ENCODE assay signal across 15 cellular contexts in genomic region chr20:17878912-17879602, GRCh38.
A peak's percentile ranks its signal among the peaks of the same experiment; 100 is the strongest.
DNase-seq lines count a peak whose midpoint lies in the region; ATAC-seq and TF ChIP-seq lines count a peak whose summit lies in the region.
"Had no signal": no experiment of that assay in that cellular context is flagged by ENCODE, and none has a peak within 500 bp of the region (broad histone marks: within the 10 kb centered on the region; RNA-seq: fewer than 3 reads in every experiment).

No MANE protein-coding gene starts in this region.

- no peaks in the 10 kb centered on the region for H3K9me3 ChIP-seq in BE2C
- no peaks in the 10 kb centered on the region for H3K9me3 ChIP-seq in H9 (ENCODE audit: control insufficient read depth, low read depth, low read length)
- H3K9me3 ChIP-seq in trophoblast cell (ENCODE audit: insufficient read depth, low read depth, low read length): no peaks in the 10 kb centered on the region
- H3K9me3 ChIP-seq: right atrium auricular region, transverse colon had no signal

- ATAC-seq in HG03342 (IDR thresholded peaks at IDR 0.05; ENCODE audit: unreplicated experiment): peak; percentile 49
- ATAC-seq: activated CD4-positive, CD25-positive, alpha-beta regulatory T cell treated with anti-CD3 and anti-CD28 coated beads, Interleukin-2, amount 50 U/mL, for 24 hours had no signal

- TF ChIP-seq CTCF in BE2C (IDR thresholded peaks at IDR 0.05; ENCODE audit: low read depth, low read length) (peak; percentile 23; the same call in 1 of the 2 replicates), GM12875 (IDR thresholded peaks at IDR 0.05; ENCODE audit: borderline replicate concordance, insufficient read depth, low read depth, low read length) (peak; percentile 51), chondrocyte (IDR thresholded peaks at IDR 0.05) (peak; percentile 40), H9 (conservative IDR thresholded peaks at IDR 0.05) (no peak)

- DNase-seq in BE2C (no peak), chondrocyte (ENCODE audit: low spot score) (no peak), cerebellar cortex (ENCODE audit: low spot score) (no peak), COLO668 (lab: John Stamatoyannopoulos, UW; ENCODE audit: unreplicated experiment) (no peak), H9 (no peak), trophoblast cell (no peak)
- DNase-seq: activated naive CD8-positive, alpha-beta T cell treated with anti-CD3 and anti-CD28 coated beads, Interleukin-2, amount 10 ng/mL, durations not matched to agents 7 days and 5 days; CD4-positive, alpha-beta memory T cell; islet precursor cell; NCI-H2227 treated with DMSO at 0.1 percent for 48 hours; transverse colon had no signal

- H2BK12ac ChIP-seq in H9 (ENCODE audit: insufficient read length, low read depth, low read length) (no peak overlapping the region), trophoblast cell (ENCODE audit: low read length) (no peak overlapping the region)

- no peak overlapping the region for H3T11ph ChIP-seq in H9 (ENCODE audit: low read length)

- H3K14ac ChIP-seq in H9 (ENCODE audit: insufficient read depth, low read length) (no peak overlapping the region), trophoblast cell (ENCODE audit: low read length) (no peak overlapping the region)

- no peak overlapping the region for H4K12ac ChIP-seq in trophoblast cell (ENCODE audit: low read depth, low read length)

- H3K4me2 ChIP-seq in H9 (ENCODE audit: insufficient read depth, insufficient read length, low read length) (no peak overlapping the region), trophoblast cell (ENCODE audit: low read length) (no peak overlapping the region)

- H3K23me2 ChIP-seq in H9 (ENCODE audit: insufficient read length, low read depth, low read length, poor library complexity, severe bottlenecking): no peaks in the 10 kb centered on the region

- H3K23ac ChIP-seq in H9 (ENCODE audit: insufficient read length, low read depth, low read length) (no peak overlapping the region), trophoblast cell (ENCODE audit: low read length) (no peak overlapping the region)

- H3K27me3 Mint-ChIP-seq in chondrocyte (ENCODE audit: low read depth): no peaks in the 10 kb centered on the region
- peaks cover 6% of the 10 kb centered on the region for H3K27me3 Mint-ChIP-seq in H9 (ENCODE audit: low read depth)

- H3K27ac Mint-ChIP-seq in chondrocyte (ENCODE audit: unreplicated experiment) (no peak overlapping the region), H9 (no peak overlapping the region)
- H3K27ac Mint-ChIP-seq: activated naive CD8-positive, alpha-beta T cell treated with anti-CD3 and anti-CD28 coated beads, Interleukin-2, amount 10 ng/mL, durations not matched to agents 7 days and 5 days had no signal

- H2AFZ ChIP-seq in H9 (ENCODE audit: low read length): no peak overlapping the region
- H2AFZ ChIP-seq in trophoblast cell (ENCODE audit: insufficient read depth, low read length, poor library complexity): no peak overlapping the region

- H3K56ac ChIP-seq in H9 (ENCODE audit: insufficient read length, low read depth, low read length): no peak overlapping the region

- H3K18ac ChIP-seq in H9 (ENCODE audit: insufficient read length, low read depth, low read length): no peak overlapping the region
- no peak overlapping the region for H3K18ac ChIP-seq in trophoblast cell (ENCODE audit: low read length)

- H3K36me3 ChIP-seq in BE2C (no peaks in the 10 kb centered on the region), trophoblast cell (ENCODE audit: control insufficient read depth in 1 of 2, insufficient read depth in 2 of 2, low read length in 2 of 2) (no peaks in the 10 kb centered on the region)
- H3K36me3 ChIP-seq: right atrium auricular region, transverse colon had no signal

- H3K4ac ChIP-seq in H9 (ENCODE audit: low read depth, low read length) (no peak overlapping the region), trophoblast cell (ENCODE audit: low read depth, low read length) (no peak overlapping the region)

- H3K9me3 Mint-ChIP-seq in chondrocyte (ENCODE audit: low read depth): no peaks in the 10 kb centered on the region
- H3K9me3 Mint-ChIP-seq in H9: no peaks in the 10 kb centered on the region
- H3K9me3 Mint-ChIP-seq: activated naive CD8-positive, alpha-beta T cell treated with anti-CD3 and anti-CD28 coated beads, Interleukin-2, amount 10 ng/mL, durations not matched to agents 7 days and 5 days; CD4-positive, alpha-beta memory T cell had no signal

- no peaks in the 10 kb centered on the region for H3K79me2 ChIP-seq in H9 (ENCODE audit: insufficient read depth, low read length)
- H3K79me2 ChIP-seq in trophoblast cell (ENCODE audit: control insufficient read depth, insufficient read depth, low read length, poor library complexity): no peaks in the 10 kb centered on the region

- H2AK5ac ChIP-seq in H9 (ENCODE audit: insufficient read length, low read length) (no peak overlapping the region), trophoblast cell (ENCODE audit: low read length) (no peak overlapping the region)

- H2BK120ac ChIP-seq in H9 (ENCODE audit: low read depth, low read length, poor library complexity, severe bottlenecking): no peak overlapping the region
- no peak overlapping the region for H2BK120ac ChIP-seq in trophoblast cell (ENCODE audit: insufficient read depth, low read length, poor library complexity)

- H3K4me1 ChIP-seq in BE2C (no peaks in the 10 kb centered on the region; the same call in 1 of the 2 replicates), H9 (ENCODE audit: insufficient read depth, low read length) (no peaks in the 10 kb centered on the region; the same call in 1 of the 2 replicates), trophoblast cell (ENCODE audit: control insufficient read depth in 1 of 2, insufficient read depth in 2 of 2, low read length in 2 of 2) (peaks cover 0 to 4% of the 10 kb centered on the region in 2 experiments)

- H4K20me1 ChIP-seq in H9 (ENCODE audit: control insufficient read depth, insufficient read depth, insufficient read length): no peaks in the 10 kb centered on the region

- H2BK15ac ChIP-seq in H9 (ENCODE audit: low read depth, low read length): no peak overlapping the region

- H3K4me3 Mint-ChIP-seq in chondrocyte (ENCODE audit: unreplicated experiment) (no peak overlapping the region), H9 (no peak overlapping the region)
- H3K4me3 Mint-ChIP-seq: activated naive CD8-positive, alpha-beta T cell treated with anti-CD3 and anti-CD28 coated beads, Interleukin-2, amount 10 ng/mL, durations not matched to agents 7 days and 5 days; CD4-positive, alpha-beta memory T cell had no signal

- no peak overlapping the region for H2BK20ac ChIP-seq in H9 (ENCODE audit: low read depth, low read length, poor library complexity, severe bottlenecking)

- H3K36me3 Mint-ChIP-seq in chondrocyte (ENCODE audit: low read depth) (no peaks in the 10 kb centered on the region), H9 (ENCODE audit: insufficient read depth in 1 of 3, low read depth in 3 of 3) (no peaks in the 10 kb centered on the region)
- H3K36me3 Mint-ChIP-seq: activated naive CD8-positive, alpha-beta T cell treated with anti-CD3 and anti-CD28 coated beads, Interleukin-2, amount 10 ng/mL, durations not matched to agents 7 days and 5 days; CD4-positive, alpha-beta memory T cell had no signal

- no peak overlapping the region for H3K27ac ChIP-seq in H9 (ENCODE audit: insufficient read length, low read depth, low read length)
- H3K27ac ChIP-seq in trophoblast cell (ENCODE audit: low read depth, low read length): no peak overlapping the region
- H3K27ac ChIP-seq: right atrium auricular region had no signal

- no CpG with 5 or more reads among the region's 6 CpGs for WGBS in H9 (ENCODE audit: extremely low coverage, insufficient read length, low lambda C conversion rate)
- WGBS in trophoblast cell (ENCODE audit: extremely low coverage, insufficient coverage, insufficient read length): no CpG with 5 or more reads among the region's 6 CpGs

- H3K4me1 Mint-ChIP-seq in chondrocyte (ENCODE audit: low read depth) (peaks cover 48% of the 10 kb centered on the region), H9 (peaks cover 47 to 50% of the 10 kb centered on the region in 2 experiments)

- H3K4me3 ChIP-seq in BE2C (ENCODE audit: low read depth, low read length) (no peak overlapping the region), GM12875 (ENCODE audit: low read depth, low read length) (no peak overlapping the region), trophoblast cell (ENCODE audit: low read depth, low read length) (no peak overlapping the region)
- H3K4me3 ChIP-seq: right atrium auricular region, transverse colon had no signal

- H4K5ac ChIP-seq in H9 (ENCODE audit: insufficient read length, low read depth, low read length): no peak overlapping the region

- no peak overlapping the region for H4K8ac ChIP-seq in H9 (replicated peaks; ENCODE audit: insufficient read length, low read depth, low read length)
- H4K8ac ChIP-seq in trophoblast cell (ENCODE audit: low read depth, low read length): no peak overlapping the region

- no peaks in the 10 kb centered on the region for H3K27me3 ChIP-seq in BE2C
- no peaks in the 10 kb centered on the region for H3K27me3 ChIP-seq in H9 (ENCODE audit: insufficient read depth, low read length)
- no peaks in the 10 kb centered on the region for H3K27me3 ChIP-seq in trophoblast cell (ENCODE audit: insufficient read depth, low read length)
- H3K27me3 ChIP-seq: right atrium auricular region, transverse colon had no signal

- H3K79me1 ChIP-seq in H9 (ENCODE audit: insufficient read depth, low read depth, low read length, poor library complexity, severe bottlenecking) (no peaks in the 10 kb centered on the region), trophoblast cell (ENCODE audit: low read length) (no peaks in the 10 kb centered on the region)

- no peak overlapping the region for H2BK5ac ChIP-seq in H9 (ENCODE audit: insufficient read length, low read length)
- H2BK5ac ChIP-seq in trophoblast cell (ENCODE audit: low read depth, low read length, poor library complexity): no peak overlapping the region

- H3K9ac ChIP-seq in H9 (ENCODE audit: extremely low read depth, insufficient read length, low read length): no peak overlapping the region
- no peak overlapping the region for H3K9ac ChIP-seq in trophoblast cell (ENCODE audit: low read length)

- H4K91ac ChIP-seq in H9 (ENCODE audit: insufficient read length, low read depth, low read length) (no peak overlapping the region), trophoblast cell (ENCODE audit: low read depth, low read length) (no peak overlapping the region)
